Comparison of ENCODE assay signal across 8 cellular contexts in the genomic region with DNA sequence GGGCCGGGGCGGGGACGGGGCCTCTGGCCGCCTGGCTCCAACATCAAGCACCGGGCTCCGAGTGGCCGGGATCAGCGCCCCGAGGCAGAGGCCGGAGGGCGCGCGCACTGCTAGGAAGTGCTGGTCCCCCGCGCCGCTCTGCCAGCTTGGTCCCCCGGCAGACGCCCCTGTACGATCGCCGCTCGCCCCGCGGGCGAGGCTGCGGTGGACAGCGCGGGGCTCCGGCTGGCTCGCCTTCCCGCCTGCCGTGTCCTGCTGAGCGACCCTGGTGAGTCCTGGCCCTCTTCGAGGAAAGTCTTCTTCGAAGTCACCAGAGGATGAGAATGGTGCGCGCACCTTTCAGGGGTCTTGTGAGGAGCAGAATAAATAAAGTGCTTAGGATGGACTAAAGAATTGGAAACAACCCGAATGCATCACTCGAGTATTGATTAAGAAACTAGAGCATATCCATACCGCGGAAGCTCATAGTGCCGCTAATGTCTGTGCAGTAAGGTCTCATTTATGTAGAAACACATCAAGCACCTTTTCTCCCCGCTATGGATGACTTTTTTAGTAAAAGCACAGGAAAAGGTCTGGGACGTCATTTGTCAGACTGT. TPM values are rescaled to one million over a fixed set of nuclear protein-coding genes. Genes with fewer than 3 reads are reported as not detected.
DNase-seq lines count a peak whose midpoint lies in the region; ATAC-seq and TF ChIP-seq lines count a peak whose summit lies in the region.

No MANE protein-coding gene starts in this region.

- no peaks in the 10 kb centered on the region for H3K9me3 Mint-ChIP-seq in activated CD4-positive, alpha-beta T cell treated with anti-CD3 and anti-CD28 coated beads, Interleukin-2, amount 10 ng/mL, durations not matched to agents 24 days and 14 days
- no peaks in the 10 kb centered on the region for H3K9me3 Mint-ChIP-seq in endodermal cell

- H3K4me1 ChIP-seq in OCI-LY1 (ENCODE audit: insufficient read depth, low read length, severe bottlenecking) = peaks cover 19% of the 10 kb centered on the region
- H3K4me1 ChIP-seq in endodermal cell (ENCODE audit: control insufficient read depth, insufficient read depth, low read length) = no peaks in the 10 kb centered on the region

- no peaks in the 10 kb centered on the region for H3K27me3 Mint-ChIP-seq in activated CD4-positive, alpha-beta T cell treated with anti-CD3 and anti-CD28 coated beads, Interleukin-2, amount 10 ng/mL, durations not matched to agents 24 days and 14 days
- no peaks in the 10 kb centered on the region for H3K27me3 Mint-ChIP-seq in endodermal cell (ENCODE audit: insufficient read depth)

- H3K4me3 ChIP-seq in OCI-LY1 (ENCODE audit: low read depth, low read length, poor library complexity, severe bottlenecking) = peak overlapping the region; percentile 92
- H3K4me3 ChIP-seq in endodermal cell (ENCODE audit: low read length) = peak overlapping the region; percentile 97

- H3K36me3 ChIP-seq in OCI-LY1 (ENCODE audit: insufficient read depth, low read length) (peaks cover 10% of the 10 kb centered on the region; the same call in 1 of the 2 replicates), endodermal cell (ENCODE audit: control insufficient read depth, insufficient read depth, low read length) (peaks cover 12% of the 10 kb centered on the region)

- peak; percentile 76 for ATAC-seq in omental fat pad (ENCODE audit: low FRiP score)
- ATAC-seq in HG03520 (IDR thresholded peaks at IDR 0.05; ENCODE audit: unreplicated experiment) = no peak

- peaks cover 1% of the 10 kb centered on the region; the same call in 1 of the 2 replicates for H3F3A ChIP-seq in OCI-LY1 (ENCODE audit: insufficient read depth, low read length)

- peaks cover 14% of the 10 kb centered on the region for H3K79me2 ChIP-seq in OCI-LY1 (ENCODE audit: insufficient read depth, low read length)

- intact Hi-C loops in activated CD4-positive, alpha-beta T cell treated with anti-CD3 and anti-CD28 coated beads, Interleukin-2, amount 10 ng/mL, durations not matched to agents 24 days and 14 days (cut with micrococcal nuclease) = no loop called here

- peak overlapping the region; percentile 99 for H3K4me3 Mint-ChIP-seq in activated CD4-positive, alpha-beta T cell treated with anti-CD3 and anti-CD28 coated beads, Interleukin-2, amount 10 ng/mL, durations not matched to agents 24 days and 14 days
- H3K4me3 Mint-ChIP-seq in endodermal cell = peak overlapping the region; percentile 93

- H3K9ac ChIP-seq in OCI-LY1 (ENCODE audit: low read length) (peak overlapping the region; percentile 88), endodermal cell (ENCODE audit: extremely low read depth, low read length, poor library complexity, severe bottlenecking) (peak overlapping the region; percentile 77)

- in situ Hi-C loops in G401 (cut with HindIII; ENCODE audit: low sequenced_read_pairs) = no loop called here

- no peaks in the 10 kb centered on the region for H3K9me2 ChIP-seq in OCI-LY1 (ENCODE audit: low read depth, low read length)

- WGBS in endodermal cell (ENCODE audit: insufficient coverage in 1 of 2, insufficient read length in 1 of 2), 2 experiments = 0 to 1% methylated on average over 20 to 44 of the region's 44 CpGs

- peaks cover 25% of the 10 kb centered on the region for H3K4me1 Mint-ChIP-seq in activated CD4-positive, alpha-beta T cell treated with anti-CD3 and anti-CD28 coated beads, Interleukin-2, amount 10 ng/mL, durations not matched to agents 24 days and 14 days
- peaks cover 8% of the 10 kb centered on the region for H3K4me1 Mint-ChIP-seq in endodermal cell

- no peaks in the 10 kb centered on the region for H3K27me3 ChIP-seq in OCI-LY1 (ENCODE audit: insufficient read depth, low read length)
- H3K27me3 ChIP-seq in endodermal cell (ENCODE audit: control insufficient read depth, insufficient read depth, low read length, poor library complexity, severe bottlenecking) = no peaks in the 10 kb centered on the region

- no peaks in the 10 kb centered on the region for H4K20me1 ChIP-seq in OCI-LY1 (ENCODE audit: insufficient read depth, low read length)

- peak overlapping the region; percentile 21; the same call in 1 of the 2 replicates for H2AFZ ChIP-seq in OCI-LY1 (ENCODE audit: low read length)

- peaks cover 23% of the 10 kb centered on the region for H3K36me3 Mint-ChIP-seq in activated CD4-positive, alpha-beta T cell treated with anti-CD3 and anti-CD28 coated beads, Interleukin-2, amount 10 ng/mL, durations not matched to agents 24 days and 14 days (ENCODE audit: low read depth)
- peaks cover 20% of the 10 kb centered on the region for H3K36me3 Mint-ChIP-seq in endodermal cell (ENCODE audit: low read depth)

- no peak for TF ChIP-seq CTCF in OCI-LY1 (IDR thresholded peaks at IDR 0.05; ENCODE audit: low read length)
- TF ChIP-seq CTCF in endodermal cell (conservative IDR thresholded peaks at IDR 0.05) = no peak
- no peak for TF ChIP-seq CTCF in omental fat pad (IDR thresholded peaks at IDR 0.05)

- H3K4me2 ChIP-seq in OCI-LY1 (ENCODE audit: low read length) = peak overlapping the region; percentile 96

- no peak for DNase-seq in activated CD4-positive, alpha-beta T cell treated with anti-CD3 and anti-CD28 coated beads, Interleukin-2, amount 10 ng/mL, durations not matched to agents 24 days and 14 days
- no peak for DNase-seq in activated CD4-positive, alpha-beta T cell treated with anti-CD3 and anti-CD28 coated beads for 4 hours
- DNase-seq in endodermal cell = no peak
- DNase-seq in omental fat pad (ENCODE audit: low spot score) = no peak
- no peak for DNase-seq in stimulated activated naive CD4-positive, alpha-beta T cell treated with Interleukin-2 at 50 U/mL for 16 hours (lab: John Stamatoyannopoulos, UW)
- no peak for DNase-seq in G401 (ENCODE audit: low spot score)

- H3K27ac ChIP-seq in OCI-LY1 (ENCODE audit: low read depth, low read length, poor library complexity, severe bottlenecking) (no peak overlapping the region), endodermal cell (ENCODE audit: low read depth, low read length) (peak overlapping the region; percentile 47)

- no peaks in the 10 kb centered on the region for H3K9me3 ChIP-seq in OCI-LY1 (ENCODE audit: low read length)
- no peaks in the 10 kb centered on the region for H3K9me3 ChIP-seq in endodermal cell (ENCODE audit: control insufficient read depth, low read length)

- peak overlapping the region; percentile 94 for H3K27ac Mint-ChIP-seq in activated CD4-positive, alpha-beta T cell treated with anti-CD3 and anti-CD28 coated beads, Interleukin-2, amount 10 ng/mL, durations not matched to agents 24 days and 14 days
- peak overlapping the region; percentile 88 for H3K27ac Mint-ChIP-seq in endodermal cell

RNA-seq across cellular contexts. Expression of a gene that starts 0.4 kb away (rescaled TPM):
- total RNA-seq in activated CD4-positive, alpha-beta T cell treated with anti-CD3 and anti-CD28 coated beads, Interleukin-2, amount 10 ng/mL, durations not matched to agents 24 days and 14 days = 9.5 and 10.6 TPM in 2 replicates
- total RNA-seq in endodermal cell = 1 to 10 TPM; 5.1 to 6.3 TPM
- polyA plus RNA-seq in endodermal cell (2013, experiment 1 of 2) = 11.4 TPM
- 10.5 TPM for polyA plus RNA-seq in endodermal cell (2013, experiment 2 of 2)
- total RNA-seq in omental fat pad = 1 to 10 TPM; 1.8 to 4.1 (median 3.6) TPM
- total RNA-seq in G401 (2014; rRNA removed; shearing (Covaris generic)) = 0.31 and 0.61 TPM in 2 replicates

RNA-seq across cellular contexts. Expression of a gene that starts 22.8 kb away (rescaled TPM):
- 0.21 and 0.47 TPM in 2 replicates for total RNA-seq in activated CD4-positive, alpha-beta T cell treated with anti-CD3 and anti-CD28 coated beads, Interleukin-2, amount 10 ng/mL, durations not matched to agents 24 days and 14 days
- 10 to 100 TPM; 15.4 to 18.3 TPM for total RNA-seq in endodermal cell
- 19.4 TPM for polyA plus RNA-seq in endodermal cell (2013, experiment 1 of 2)
- 17.3 TPM for polyA plus RNA-seq in endodermal cell (2013, experiment 2 of 2)
- total RNA-seq in omental fat pad = 10 to 100 TPM in 2 of 4 donors, 1 to 10 TPM in 2; 7.1 to 16.1 (median 9.7) TPM
- 21.3 and 27.6 TPM in 2 replicates for total RNA-seq in G401 (2014; rRNA removed; shearing (Covaris generic))

RNA-seq across cellular contexts. Expression of a gene that starts 36.1 kb away (rescaled TPM):
- total RNA-seq in activated CD4-positive, alpha-beta T cell treated with anti-CD3 and anti-CD28 coated beads, Interleukin-2, amount 10 ng/mL, durations not matched to agents 24 days and 14 days = not detected in 2 replicates
- total RNA-seq in endodermal cell = 10 to 100 TPM; 36.6 to 70.0 TPM
- polyA plus RNA-seq in endodermal cell (2013, experiment 1 of 2) = 17.0 TPM
- polyA plus RNA-seq in endodermal cell (2013, experiment 2 of 2) = 7.7 TPM
- total RNA-seq in omental fat pad = under 1 TPM in 1 of 4 donors, not detected in 3; 0.28 TPM
- total RNA-seq in G401 (2014; rRNA removed; shearing (Covaris generic)) = 11.2 and 17.3 TPM in 2 replicates

RNA-seq across cellular contexts. Expression of a gene that starts 52.8 kb away (rescaled TPM):
- total RNA-seq in activated CD4-positive, alpha-beta T cell treated with anti-CD3 and anti-CD28 coated beads, Interleukin-2, amount 10 ng/mL, durations not matched to agents 24 days and 14 days = not detected in 2 replicates
- total RNA-seq in endodermal cell (under 1 TPM in 1 of 2 donors, not detected in 1; 0.29 TPM), omental fat pad (not detected)
- polyA plus RNA-seq in endodermal cell (2013, experiment 1 of 2) = not detected
- not detected for polyA plus RNA-seq in endodermal cell (2013, experiment 2 of 2)
- not detected in 2 replicates for total RNA-seq in G401 (2014; rRNA removed; shearing (Covaris generic))
